22 cellular contexts compared by ENCODE assay signal in the genomic region with DNA sequence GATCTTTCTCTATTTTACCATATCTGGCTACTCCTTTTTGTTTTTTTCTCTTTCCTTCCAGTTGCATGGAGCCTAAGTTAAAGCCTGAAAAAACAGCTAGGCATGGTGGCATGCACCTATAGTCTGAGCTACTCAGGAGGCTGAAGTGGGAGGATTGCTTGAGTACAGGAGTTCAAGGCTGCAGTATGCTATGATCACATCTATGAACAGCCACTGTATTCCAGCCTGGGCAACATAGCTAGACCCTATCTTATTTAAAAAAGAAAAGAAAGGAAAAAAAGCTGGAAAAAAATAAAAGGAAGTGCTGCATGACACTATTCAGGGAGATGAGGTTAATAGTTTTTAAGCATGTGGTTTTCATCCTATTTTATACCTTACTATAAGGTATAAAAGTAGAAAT. TPM values are rescaled to one million over a fixed set of nuclear protein-coding genes. Genes with fewer than 3 reads are reported as not detected.
DNase-seq lines count a peak whose midpoint lies in the region; ATAC-seq and TF ChIP-seq lines count a peak whose summit lies in the region.
"Had no signal": no experiment of that assay in that cellular context is flagged by ENCODE, and none has a peak within 500 bp of the region (broad histone marks: within the 10 kb centered on the region; RNA-seq: fewer than 3 reads in every experiment).

No MANE protein-coding gene starts in this region.

- H4K20me1 ChIP-seq in OCI-LY3 (ENCODE audit: insufficient read depth, low read length) = no peaks in the 10 kb centered on the region

- H3K4me1 Mint-ChIP-seq in Calu3 (ENCODE audit: low read depth, unreplicated experiment) = peaks cover 44% of the 10 kb centered on the region
- peaks cover 34% of the 10 kb centered on the region for H3K4me1 Mint-ChIP-seq in endothelial cell (ENCODE audit: unreplicated experiment)
- peaks cover 23% of the 10 kb centered on the region for H3K4me1 Mint-ChIP-seq in T-helper 2 cell treated with Interferon-gamma antibody and Interleukin-4, amounts not matched to agents 5 μg/mL and 100 μg/mL, for 36 hours (ENCODE audit: low read depth)

- H3K27ac Mint-ChIP-seq in Calu3 (ENCODE audit: unreplicated experiment) (peak overlapping the region; percentile 92), endothelial cell (ENCODE audit: unreplicated experiment) (peak overlapping the region; percentile 50)
- H3K27ac Mint-ChIP-seq in T-helper 2 cell treated with Interferon-gamma antibody and Interleukin-4, amounts not matched to agents 5 μg/mL and 100 μg/mL, for 36 hours = no peak overlapping the region

- H3K14ac ChIP-seq in trophoblast cell (ENCODE audit: low read length) = no peak overlapping the region

- TF ChIP-seq CTCF in Calu3 (IDR thresholded peaks at IDR 0.05; ENCODE audit: unreplicated experiment) (no peak), OCI-LY3 (IDR thresholded peaks at IDR 0.05; ENCODE audit: low read depth, low read length) (no peak), endothelial cell (IDR thresholded peaks at IDR 0.05; ENCODE audit: unreplicated experiment) (no peak)

- no peaks in the 10 kb centered on the region for H3K27me3 ChIP-seq in OCI-LY3 (ENCODE audit: low read depth, low read length)
- no peaks in the 10 kb centered on the region for H3K27me3 ChIP-seq in trophoblast cell (ENCODE audit: insufficient read depth, low read length)
- H3K27me3 ChIP-seq: heart left ventricle had no signal

- H3K4me3 Mint-ChIP-seq in Calu3 (ENCODE audit: low read depth, unreplicated experiment) (no peak overlapping the region), endothelial cell (ENCODE audit: unreplicated experiment) (no peak overlapping the region)
- no peak overlapping the region for H3K4me3 Mint-ChIP-seq in T-helper 2 cell treated with Interferon-gamma antibody and Interleukin-4, amounts not matched to agents 5 μg/mL and 100 μg/mL, for 36 hours

- peaks cover 28% of the 10 kb centered on the region for H3K79me1 ChIP-seq in trophoblast cell (ENCODE audit: low read length)

- CTCF ChIA-PET in Calu3 (lab: Charles Lee) = interaction anchor here (1.0 to 1.1 kb wide), 2 partner anchors 9 to 23 kb away, joined by 3 read pairs; no protein-coding TSS in a partner anchor

- no peak overlapping the region for H3K4ac ChIP-seq in trophoblast cell (ENCODE audit: low read depth, low read length)

- DNase-seq in Calu3 = no peak
- DNase-seq in endothelial cell (ENCODE audit: low spot score) = no peak
- DNase-seq in trophoblast cell = no peak
- DNase-seq in T-helper 2 cell treated with Interferon-gamma antibody and Interleukin-4, amounts not matched to agents 5 μg/mL and 100 μg/mL, for 36 hours (ENCODE audit: low spot score) = no peak
- no peak for DNase-seq in GM03348 (ENCODE audit: low spot score)
- DNase-seq: activated CD4-positive, alpha-beta T cell treated with anti-CD3 and anti-CD28 coated beads for 4 hours; activated naive CD4-positive, alpha-beta T cell treated with Interleukin-2 at 50 U/mL for 16 hours; activated T-cell treated with anti-CD3 and anti-CD28 coated beads, Interleukin-2, amount 50 U/mL, for 48 hours; anterior cingulate cortex; heart left ventricle; left cardiac atrium; NCI-H187 treated with DMSO at 0.1 percent for 48 hours; NCI-H69; PC-3; psoas muscle; SHP77 treated with DMSO at 0.1 percent for 48 hours; stimulated activated CD4-positive, alpha-beta T cell treated with anti-CD3 and anti-CD28 coated beads, Interleukin-1b, Interleukin-23, amount 100 ng/mL, for 48 hours; stimulated activated naive CD4-positive, alpha-beta T cell treated with Interleukin-2 at 50 U/mL for 16 hours had no signal

- H2BK120ac ChIP-seq in trophoblast cell (ENCODE audit: insufficient read depth, low read length, poor library complexity) = no peak overlapping the region

- intact Hi-C loops in Calu3 (cut with micrococcal nuclease; ENCODE audit: unreplicated experiment) = no loop called here

- H3K4me3 ChIP-seq in OCI-LY3 (ENCODE audit: low read length) = peak overlapping the region; percentile 46
- no peak overlapping the region for H3K4me3 ChIP-seq in trophoblast cell (ENCODE audit: low read depth, low read length)
- H3K4me3 ChIP-seq: HAP-1, heart left ventricle, psoas muscle, thoracic aorta had no signal

- no peaks in the 10 kb centered on the region for H3K9me3 Mint-ChIP-seq in Calu3 (ENCODE audit: low read depth, unreplicated experiment)
- H3K9me3 Mint-ChIP-seq in endothelial cell (ENCODE audit: unreplicated experiment) = no peaks in the 10 kb centered on the region
- H3K9me3 Mint-ChIP-seq in T-helper 2 cell treated with Interferon-gamma antibody and Interleukin-4, amounts not matched to agents 5 μg/mL and 100 μg/mL, for 36 hours = no peaks in the 10 kb centered on the region

- H3K36me3 ChIP-seq in OCI-LY3 (replicated peaks; ENCODE audit: low read depth, low read length) = no peaks in the 10 kb centered on the region
- H3K36me3 ChIP-seq in trophoblast cell (ENCODE audit: control insufficient read depth in 1 of 2, insufficient read depth in 2 of 2, low read length in 2 of 2) = no peaks in the 10 kb centered on the region
- H3K36me3 ChIP-seq: heart left ventricle, thoracic aorta had no signal

- H2BK12ac ChIP-seq in trophoblast cell (ENCODE audit: low read length) = peak overlapping the region; percentile 18

- no peak overlapping the region for H2BK5ac ChIP-seq in trophoblast cell (ENCODE audit: low read depth, low read length, poor library complexity)

- H3K9me3 ChIP-seq in OCI-LY3 (ENCODE audit: insufficient read depth, low read length) (no peaks in the 10 kb centered on the region), trophoblast cell (ENCODE audit: insufficient read depth, low read depth, low read length) (no peaks in the 10 kb centered on the region)
- H3K9me3 ChIP-seq: HAP-1, heart left ventricle, psoas muscle, thoracic aorta had no signal

- no peak overlapping the region for H2AK5ac ChIP-seq in trophoblast cell (ENCODE audit: low read length)

- H3K27me3 Mint-ChIP-seq in Calu3 (ENCODE audit: unreplicated experiment) (no peaks in the 10 kb centered on the region), endothelial cell (ENCODE audit: unreplicated experiment) (peaks cover 12% of the 10 kb centered on the region)
- H3K27me3 Mint-ChIP-seq in T-helper 2 cell treated with Interferon-gamma antibody and Interleukin-4, amounts not matched to agents 5 μg/mL and 100 μg/mL, for 36 hours (ENCODE audit: low read depth) = peaks cover 10% of the 10 kb centered on the region

- H2AFZ ChIP-seq in OCI-LY3 (ENCODE audit: low read depth, low read length) (no peak overlapping the region), trophoblast cell (ENCODE audit: insufficient read depth, low read length, poor library complexity) (no peak overlapping the region)

- H3K4me2 ChIP-seq in OCI-LY3 (ENCODE audit: low read length) (peak overlapping the region; percentile 63), trophoblast cell (ENCODE audit: low read length) (no peak overlapping the region)

- H3K36me3 Mint-ChIP-seq in Calu3 (ENCODE audit: insufficient read depth, unreplicated experiment) (peaks cover 33% of the 10 kb centered on the region), endothelial cell (ENCODE audit: low read depth, unreplicated experiment) (peaks cover 3% of the 10 kb centered on the region)
- H3K36me3 Mint-ChIP-seq in T-helper 2 cell treated with Interferon-gamma antibody and Interleukin-4, amounts not matched to agents 5 μg/mL and 100 μg/mL, for 36 hours (ENCODE audit: low read depth) = peaks cover 4% of the 10 kb centered on the region

- H3K9ac ChIP-seq in OCI-LY3 (ENCODE audit: low read length) (peak overlapping the region; percentile 92), trophoblast cell (ENCODE audit: low read length) (no peak overlapping the region)

- no peak overlapping the region for H3K18ac ChIP-seq in trophoblast cell (ENCODE audit: low read length)

- ATAC-seq in HG03457 (IDR thresholded peaks at IDR 0.05; ENCODE audit: unreplicated experiment) = no peak
- ATAC-seq: heart left ventricle, left cardiac atrium, PC-3, psoas muscle had no signal

- no peak overlapping the region for H4K12ac ChIP-seq in trophoblast cell (ENCODE audit: low read depth, low read length)

- H3K23ac ChIP-seq in trophoblast cell (ENCODE audit: low read length) = no peak overlapping the region

- BruUV-seq in Calu3 (replicated peaks; lab: Mats Ljungman, UMichigan) = no TSS peak

- H3K4me1 ChIP-seq in OCI-LY3 (ENCODE audit: low read length) (peaks cover 73% of the 10 kb centered on the region), trophoblast cell (ENCODE audit: control insufficient read depth in 1 of 2, insufficient read depth in 2 of 2, low read length in 2 of 2) (peaks cover 6 to 7% of the 10 kb centered on the region in 2 experiments)

- no peak overlapping the region for H4K91ac ChIP-seq in trophoblast cell (ENCODE audit: low read depth, low read length)

- H3K79me2 ChIP-seq in OCI-LY3 (ENCODE audit: low read length) (peaks cover 16% of the 10 kb centered on the region), trophoblast cell (ENCODE audit: control insufficient read depth, insufficient read depth, low read length, poor library complexity) (peaks cover 13% of the 10 kb centered on the region)

- H4K8ac ChIP-seq in trophoblast cell (ENCODE audit: low read depth, low read length) = no peak overlapping the region

- peak overlapping the region; percentile 99 for H3K27ac ChIP-seq in OCI-LY3 (ENCODE audit: low read length)
- no peak overlapping the region for H3K27ac ChIP-seq in trophoblast cell (ENCODE audit: low read depth, low read length)
- H3K27ac ChIP-seq: heart left ventricle, psoas muscle, thoracic aorta had no signal

RNA-seq across cellular contexts. Expression of a gene that starts 4.0 kb away (rescaled TPM):
- total RNA-seq in Calu3 (2022) = 184 and 265 TPM in 2 replicates
- 89.0 TPM for total RNA-seq in endothelial cell (ENCODE audit: unreplicated experiment)
- polyA plus RNA-seq in trophoblast cell (2013) = 90.2 and 92.2 TPM in 2 replicates
